Comparison of ENCODE assay signal across 24 cellular contexts in genomic region chrX:8586953-8587352, GRCh38.
"Had no signal": no experiment of that assay in that cellular context is flagged by ENCODE, and none has a peak within 500 bp of the region (broad histone marks: within the 10 kb centered on the region; RNA-seq: fewer than 3 reads in every experiment).

No MANE protein-coding gene starts in this region.

- H3K9me3 ChIP-seq: adrenal gland had no signal

- H3K27me3 Mint-ChIP-seq: activated CD4-positive, alpha-beta T cell treated with anti-CD3 and anti-CD28 coated beads, Interleukin-2, amount 10 ng/mL, durations not matched to agents 7 days and 5 days; activated naive CD8-positive, alpha-beta T cell treated with anti-CD3 and anti-CD28 coated beads, Interleukin-2, amount 10 ng/mL, durations not matched to agents 7 days and 5 days; T-helper 17 cell had no signal

- H3K4me2 ChIP-seq: PC-9 had no signal

- H3K27ac Mint-ChIP-seq: activated CD4-positive, alpha-beta memory T cell treated with anti-CD3 and anti-CD28 coated beads for 36 hours; activated CD4-positive, alpha-beta T cell treated with anti-CD3 and anti-CD28 coated beads, Interleukin-2, amount 10 ng/mL, durations not matched to agents 7 days and 5 days; activated naive CD8-positive, alpha-beta T cell treated with anti-CD3 and anti-CD28 coated beads, Interleukin-2, amount 10 ng/mL, durations not matched to agents 7 days and 5 days; activated T-helper 2 cell treated with anti-CD3 and anti-CD28 coated beads, Interferon-gamma antibody, Interleukin-2, Interleukin-4, amounts not matched to agents 10 μg/mL and 5 μg/mL and 100 μg/mL, durations not matched to agents 14 hours and 24 hours and 36 hours; T-helper 17 cell had no signal

- H3K4me1 Mint-ChIP-seq: activated CD4-positive, alpha-beta T cell treated with anti-CD3 and anti-CD28 coated beads, Interleukin-2, amount 10 ng/mL, durations not matched to agents 7 days and 5 days; activated naive CD8-positive, alpha-beta T cell treated with anti-CD3 and anti-CD28 coated beads, Interleukin-2, amount 10 ng/mL, durations not matched to agents 7 days and 5 days; T-helper 17 cell had no signal

- H3K4me3 Mint-ChIP-seq: activated CD4-positive, alpha-beta memory T cell treated with anti-CD3 and anti-CD28 coated beads for 36 hours; activated CD4-positive, alpha-beta T cell treated with anti-CD3 and anti-CD28 coated beads, Interleukin-2, amount 10 ng/mL, durations not matched to agents 7 days and 5 days; activated naive CD8-positive, alpha-beta T cell treated with anti-CD3 and anti-CD28 coated beads, Interleukin-2, amount 10 ng/mL, durations not matched to agents 7 days and 5 days; activated T-cell treated with anti-CD3 and anti-CD28 coated beads, Interleukin-2, amount 50 U/mL, for 4 hours; T-helper 17 cell had no signal

- H3K36me3 ChIP-seq: adrenal gland had no signal

- H3K4me3 ChIP-seq: adrenal gland, K562, PC-9 had no signal

- H3K27ac ChIP-seq: adrenal gland, PC-9 had no signal

- H3K27me3 ChIP-seq: adrenal gland had no signal

- DNase-seq: activated CD4-positive, alpha-beta memory T cell treated with anti-CD3 and anti-CD28 coated beads for 36 hours; activated CD4-positive, alpha-beta T cell treated with anti-CD3 and anti-CD28 coated beads, Interleukin-2, amount 10 ng/mL, durations not matched to agents 7 days and 5 days; activated CD4-positive, CD25-positive, alpha-beta regulatory T cell; activated CD8-positive, alpha-beta memory T cell treated with anti-CD3 and anti-CD28 coated beads for 24 hours; activated gamma-delta T cell treated with Interleukin-2 at 50 U/mL for 16 hours; activated naive CD4-positive, alpha-beta T cell treated with anti-CD3 and anti-CD28 coated beads, Interleukin-2, amount 50 U/mL, for 16 hours; activated naive CD8-positive, alpha-beta T cell treated with anti-CD3 and anti-CD28 coated beads, Interleukin-2, amount 10 ng/mL, durations not matched to agents 7 days and 5 days; activated T-cell treated with anti-CD3 and anti-CD28 coated beads, Interleukin-2, amount 50 U/mL, for 4 hours; adrenal gland; anterior cingulate cortex; cerebellar nuclear complex; Kasumi-1; NCI-H1048; NCI-H1417 treated with DMSO at 0.1 percent for 48 hours; NCI-H1694; NCI-H2029 treated with DMSO at 0.1 percent for 48 hours; NCI-H446; NCI-H526; PC-9; SIG-M5; T-helper 17 cell; T1000 had no signal

- ATAC-seq: activated T-cell treated with anti-CD3 and anti-CD28 coated beads, Interleukin-2, amount 50 U/mL, for 4 hours; K562; T-helper 17 cell had no signal

- H3K36me3 Mint-ChIP-seq: activated CD4-positive, alpha-beta memory T cell treated with anti-CD3 and anti-CD28 coated beads for 36 hours; activated naive CD8-positive, alpha-beta T cell treated with anti-CD3 and anti-CD28 coated beads, Interleukin-2, amount 10 ng/mL, durations not matched to agents 7 days and 5 days had no signal

- H3K4me1 ChIP-seq: adrenal gland had no signal

- H3K9me3 Mint-ChIP-seq: activated CD4-positive, alpha-beta memory T cell treated with anti-CD3 and anti-CD28 coated beads for 36 hours; activated CD4-positive, alpha-beta T cell treated with anti-CD3 and anti-CD28 coated beads, Interleukin-2, amount 10 ng/mL, durations not matched to agents 7 days and 5 days; activated naive CD8-positive, alpha-beta T cell treated with anti-CD3 and anti-CD28 coated beads, Interleukin-2, amount 10 ng/mL, durations not matched to agents 7 days and 5 days; activated T-helper 2 cell treated with anti-CD3 and anti-CD28 coated beads, Interferon-gamma antibody, Interleukin-2, Interleukin-4, amounts not matched to agents 10 μg/mL and 5 μg/mL and 100 μg/mL, durations not matched to agents 14 hours and 24 hours and 36 hours had no signal
